8 cellular contexts compared by ENCODE assay signal in the genomic region with DNA sequence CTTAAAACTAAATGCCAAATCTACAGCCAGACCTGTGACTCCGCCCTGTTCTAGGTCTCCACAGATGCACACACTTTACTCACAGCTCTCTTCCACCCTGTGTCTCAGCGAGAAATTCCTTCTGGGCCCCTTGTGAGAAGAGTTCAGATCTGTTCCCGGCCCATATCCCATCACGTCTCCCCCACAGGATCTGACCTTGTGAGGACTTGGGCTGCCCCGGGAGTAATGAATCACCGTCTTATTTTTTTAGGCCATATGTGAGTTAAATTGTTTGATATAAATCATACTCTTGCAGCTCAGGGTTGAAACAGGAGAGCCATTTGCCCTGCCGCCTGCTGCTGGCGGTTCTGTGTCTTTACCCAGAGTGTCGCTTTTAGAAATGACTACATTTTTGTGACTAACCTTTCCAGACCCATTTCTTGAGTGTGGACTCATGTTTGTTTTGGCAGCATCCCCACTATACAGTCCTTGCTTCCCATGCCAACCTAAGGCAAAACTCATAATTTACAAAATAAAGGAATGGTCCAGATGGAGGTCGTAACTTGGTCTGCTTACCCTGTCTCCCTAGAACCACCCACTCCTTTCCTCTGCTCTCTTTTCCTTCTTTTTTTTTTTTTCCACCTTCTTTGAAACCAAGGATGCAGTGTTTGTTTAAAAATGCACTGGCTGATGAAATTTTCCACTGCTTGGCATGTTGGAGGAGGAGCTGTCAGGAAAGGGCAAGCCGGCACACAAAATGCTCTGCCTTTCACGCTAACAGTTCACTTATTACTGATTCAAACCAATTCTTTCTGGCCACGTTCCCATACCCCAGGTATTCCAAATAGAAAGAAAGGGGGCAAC.
DNase-seq lines count a peak whose midpoint lies in the region; ATAC-seq and TF ChIP-seq lines count a peak whose summit lies in the region.

No MANE protein-coding gene starts in this region.

- no peak for TF ChIP-seq CTCF in coronary artery (IDR thresholded peaks at IDR 0.05)

- H3K27ac ChIP-seq in coronary artery (peak overlapping the region; percentile 77 to 91), muscle layer of duodenum (ENCODE audit: low read length) (peak overlapping the region; percentile 46)

- peaks cover 0 to 22% of the 10 kb centered on the region in 2 donors for H3K4me1 ChIP-seq in muscle layer of duodenum (ENCODE audit: control insufficient read depth in 1 of 2, insufficient read depth in 2 of 2, low read length in 2 of 2)

- no peaks in the 10 kb centered on the region for H3K9me3 ChIP-seq in muscle layer of duodenum (ENCODE audit: control insufficient read depth in 1 of 2, low read length in 2 of 2)

- no peak for ATAC-seq in HG02588 (IDR thresholded peaks at IDR 0.05; ENCODE audit: unreplicated experiment)

- H3K36me3 ChIP-seq in muscle layer of duodenum (ENCODE audit: control insufficient read depth in 1 of 2, insufficient read depth in 2 of 2, low read length in 2 of 2): peaks cover 0 to 7% of the 10 kb centered on the region in 2 donors

- H3K4me3 ChIP-seq in coronary artery: peak overlapping the region; percentile 57
- H3K4me3 ChIP-seq in muscle layer of duodenum (ENCODE audit: low read depth in 1 of 2, low read length in 2 of 2): peak overlapping the region in 1 of 2 donors; percentile 14

- H3K27me3 ChIP-seq in muscle layer of duodenum (ENCODE audit: low read depth, low read length): no peaks in the 10 kb centered on the region

- DNase-seq in AG08395 (ENCODE audit: low spot score) (peak; percentile 68), NCI-H1694 treated with DMSO at 0.1 percent for 48 hours (lab: John Stamatoyannopoulos, UW) (peak; percentile 67), coronary artery (ENCODE audit: low spot score) (peak; percentile 81), NCI-H2029 treated with DMSO at 0.1 percent for 48 hours (lab: John Stamatoyannopoulos, UW) (no peak), foreskin melanocyte (no peak)
- no peak for DNase-seq in stimulated activated CD4-positive, alpha-beta T cell treated with anti-CD3 and anti-CD28 coated beads, Interleukin-4, amount 100 ng/mL, for 24 hours

Comparison
In these comparisons a context has a peak if more than half of its experiments do, and no peak if none do; other contexts are left out.
1. DNase-seq: peak in AG08395 (single experiment), NCI-H1694 treated with DMSO at 0.1 percent for 48 hours (single experiment) and coronary artery (single experiment); none in NCI-H2029 treated with DMSO at 0.1 percent for 48 hours (single experiment), foreskin melanocyte (single experiment) and stimulated activated CD4-positive, alpha-beta T cell treated with anti-CD3 and anti-CD28 coated beads, Interleukin-4, amount 100 ng/mL, for 24 hours (single experiment).